15 cellular contexts compared by ENCODE assay signal in genomic region chr16:46928811-46929210, GRCh38.
"Had no signal": no experiment of that assay in that cellular context is flagged by ENCODE, and none has a peak within 500 bp of the region (broad histone marks: within the 10 kb centered on the region; RNA-seq: fewer than 3 reads in every experiment).

No MANE protein-coding gene starts in this region.

- H3K4me2 ChIP-seq: neural progenitor cell had no signal

- H3K36me3 Mint-ChIP-seq: activated naive CD8-positive, alpha-beta T cell treated with anti-CD3 and anti-CD28 coated beads, Interleukin-2, amount 10 ng/mL, durations not matched to agents 7 days and 5 days had no signal

- H3K4me1 ChIP-seq: neural progenitor cell had no signal

- H3K9me3 ChIP-seq: gastrocnemius medialis, lower lobe of right lung, psoas muscle, spleen had no signal

- H3K27ac ChIP-seq: lower lobe of right lung, neural progenitor cell, spleen had no signal

- H2AFZ ChIP-seq: neural progenitor cell had no signal

- H3K27me3 Mint-ChIP-seq: activated B cell treated with CpG ODN at 0.5 μM for 24 hours; activated CD4-positive, alpha-beta T cell treated with anti-CD3 and anti-CD28 coated beads, Interleukin-2, amount 10 ng/mL, durations not matched to agents 24 days and 14 days; activated naive CD8-positive, alpha-beta T cell treated with anti-CD3 and anti-CD28 coated beads, Interleukin-2, amount 10 ng/mL, durations not matched to agents 7 days and 5 days; stimulated activated naive CD8-positive, alpha-beta T cell treated with anti-CD3 and anti-CD28 coated beads, Interleukin-15, amount 100 ng/mL, for 72 hours had no signal

- H3K9me3 Mint-ChIP-seq: activated B cell treated with CpG ODN at 0.5 μM for 24 hours; activated CD4-positive, alpha-beta T cell treated with anti-CD3 and anti-CD28 coated beads, Interleukin-2, amount 10 ng/mL, durations not matched to agents 24 days and 14 days; activated naive CD8-positive, alpha-beta T cell treated with anti-CD3 and anti-CD28 coated beads, Interleukin-2, amount 10 ng/mL, durations not matched to agents 7 days and 5 days; neural progenitor cell; stimulated activated naive CD8-positive, alpha-beta T cell treated with anti-CD3 and anti-CD28 coated beads, Interleukin-15, amount 100 ng/mL, for 72 hours had no signal

- H3K27me3 ChIP-seq: gastrocnemius medialis, neural progenitor cell, spleen had no signal

- H3K27ac Mint-ChIP-seq: activated B cell treated with CpG ODN at 0.5 μM for 24 hours; activated CD4-positive, alpha-beta T cell treated with anti-CD3 and anti-CD28 coated beads, Interleukin-2, amount 10 ng/mL, durations not matched to agents 24 days and 14 days; activated naive CD8-positive, alpha-beta T cell treated with anti-CD3 and anti-CD28 coated beads, Interleukin-2, amount 10 ng/mL, durations not matched to agents 7 days and 5 days; neural progenitor cell; T-helper 17 cell had no signal

- H3K9ac ChIP-seq: neural progenitor cell had no signal

- H3K4me3 Mint-ChIP-seq: activated B cell treated with CpG ODN at 0.5 μM for 24 hours; activated CD4-positive, alpha-beta T cell treated with anti-CD3 and anti-CD28 coated beads, Interleukin-2, amount 10 ng/mL, durations not matched to agents 24 days and 14 days; activated naive CD8-positive, alpha-beta T cell treated with anti-CD3 and anti-CD28 coated beads, Interleukin-2, amount 10 ng/mL, durations not matched to agents 7 days and 5 days; neural progenitor cell; stimulated activated naive CD8-positive, alpha-beta T cell treated with anti-CD3 and anti-CD28 coated beads, Interleukin-15, amount 100 ng/mL, for 72 hours; T-helper 17 cell had no signal

- H3K4me1 Mint-ChIP-seq: neural progenitor cell, T-helper 17 cell had no signal

- H3K4me3 ChIP-seq: gastrocnemius medialis, lower lobe of right lung, neural progenitor cell, psoas muscle, spleen had no signal

- H3K36me3 ChIP-seq: neural progenitor cell had no signal

- ATAC-seq: T-helper 17 cell had no signal

- DNase-seq: activated B cell treated with CpG ODN at 0.5 μM for 24 hours; activated CD4-positive, alpha-beta T cell treated with anti-CD3 and anti-CD28 coated beads, Interleukin-2, amount 10 ng/mL, durations not matched to agents 24 days and 14 days; activated CD8-positive, alpha-beta memory T cell treated with anti-CD3 and anti-CD28 coated beads, Interleukin-2, amount 50 U/mL, for 48 hours; activated naive CD4-positive, alpha-beta T cell; activated naive CD8-positive, alpha-beta T cell treated with anti-CD3 and anti-CD28 coated beads, Interleukin-2, amount 10 ng/mL, durations not matched to agents 7 days and 5 days; aorta; dermis blood vessel endothelial cell; gastrocnemius medialis; left colon; lower lobe of right lung; psoas muscle; spleen; stimulated activated naive CD8-positive, alpha-beta T cell treated with anti-CD3 and anti-CD28 coated beads, Interleukin-15, amount 100 ng/mL, for 72 hours; T-helper 17 cell had no signal
